In genomic region chr19:887599-887998, GRCh38 we compare ENCODE assay signal across 16 cellular contexts. TPM values are rescaled to one million over a fixed set of nuclear protein-coding genes. Genes with fewer than 3 reads are reported as not detected.
DNase-seq lines count a peak whose midpoint lies in the region; ATAC-seq and TF ChIP-seq lines count a peak whose summit lies in the region.
"Had no signal": no experiment of that assay in that cellular context is flagged by ENCODE, and none has a peak within 500 bp of the region (broad histone marks: within the 10 kb centered on the region; RNA-seq: fewer than 3 reads in every experiment).

No MANE protein-coding gene starts in this region.

- H3K36me3 Mint-ChIP-seq in activated CD8-positive, alpha-beta T cell treated with anti-CD3 and anti-CD28 coated beads for 36 hours (ENCODE audit: low read depth), result no peaks in the 10 kb centered on the region
- peaks cover 19% of the 10 kb centered on the region for H3K36me3 Mint-ChIP-seq in activated CD8-positive, alpha-beta T cell treated with anti-CD3 and anti-CD28 coated beads, Interleukin-2, amount 10 ng/mL, durations not matched to agents 7 days and 5 days (ENCODE audit: low read depth)
- peaks cover 42% of the 10 kb centered on the region for H3K36me3 Mint-ChIP-seq in activated T-helper 17 cell treated with anti-CD3 and anti-CD28 coated beads, Interleukin-2, amount 50 U/mL, for 72 hours (ENCODE audit: low read depth)

- no peaks in the 10 kb centered on the region for H3F3A ChIP-seq in GM23248 (ENCODE audit: insufficient read depth)

- no peak for ATAC-seq in activated CD8-positive, alpha-beta T cell treated with anti-CD3 and anti-CD28 coated beads for 36 hours
- ATAC-seq in activated CD8-positive, alpha-beta T cell treated with anti-CD3 and anti-CD28 coated beads, Interleukin-2, amount 10 ng/mL, durations not matched to agents 7 days and 5 days, result no peak
- ATAC-seq in activated T-helper 17 cell treated with anti-CD3 and anti-CD28 coated beads, Interleukin-2, amount 50 U/mL, for 72 hours (replicated peaks), result no peak
- no peak for ATAC-seq in HG03025 (IDR thresholded peaks at IDR 0.05; ENCODE audit: low FRiP score, unreplicated experiment)
- ATAC-seq: GM12878, GM23338 had no signal

- H3K27ac Mint-ChIP-seq in activated CD8-positive, alpha-beta T cell treated with anti-CD3 and anti-CD28 coated beads for 36 hours, result peak overlapping the region; percentile 42
- no peak overlapping the region for H3K27ac Mint-ChIP-seq in activated CD8-positive, alpha-beta T cell treated with anti-CD3 and anti-CD28 coated beads, Interleukin-2, amount 10 ng/mL, durations not matched to agents 7 days and 5 days
- no peak overlapping the region for H3K27ac Mint-ChIP-seq in activated T-helper 17 cell treated with anti-CD3 and anti-CD28 coated beads, Interleukin-2, amount 50 U/mL, for 72 hours
- H3K27ac Mint-ChIP-seq: GM23338 had no signal

- intact Hi-C loops in activated CD8-positive, alpha-beta T cell treated with anti-CD3 and anti-CD28 coated beads for 36 hours (cut with micrococcal nuclease), result no loop called here

- H3K36me3 ChIP-seq in mesodermal cell (ENCODE audit: control insufficient read depth, insufficient read depth, low read length) (peaks cover 76% of the 10 kb centered on the region), GM23248 (ENCODE audit: low read depth) (no peaks in the 10 kb centered on the region)

- no peak for DNase-seq in activated CD8-positive, alpha-beta T cell treated with anti-CD3 and anti-CD28 coated beads for 36 hours
- DNase-seq in activated CD8-positive, alpha-beta T cell treated with anti-CD3 and anti-CD28 coated beads, Interleukin-2, amount 10 ng/mL, durations not matched to agents 7 days and 5 days, result no peak
- DNase-seq in G401 (ENCODE audit: low spot score), result peak; percentile 34
- no peak for DNase-seq in GM23248
- DNase-seq in DMS53 treated with DMSO at 0.1 percent for 48 hours (lab: John Stamatoyannopoulos, UW; ENCODE audit: unreplicated experiment), result no peak
- DNase-seq: 8988T, AML-193, H7 had no signal

- CTCF ChIA-PET in activated CD8-positive, alpha-beta T cell treated with anti-CD3 and anti-CD28 coated beads for 36 hours (lab: Charles Lee), result no interaction called here
- CTCF ChIA-PET in activated CD8-positive, alpha-beta T cell treated with anti-CD3 and anti-CD28 coated beads, Interleukin-2, amount 10 ng/mL, durations not matched to agents 7 days and 5 days (lab: Charles Lee), result no interaction called here

- H3K4me1 Mint-ChIP-seq in activated CD8-positive, alpha-beta T cell treated with anti-CD3 and anti-CD28 coated beads for 36 hours (ENCODE audit: low read depth), result peaks cover 10% of the 10 kb centered on the region
- H3K4me1 Mint-ChIP-seq in activated CD8-positive, alpha-beta T cell treated with anti-CD3 and anti-CD28 coated beads, Interleukin-2, amount 10 ng/mL, durations not matched to agents 7 days and 5 days (ENCODE audit: low read depth), result peaks cover 22% of the 10 kb centered on the region
- H3K4me1 Mint-ChIP-seq in activated T-helper 17 cell treated with anti-CD3 and anti-CD28 coated beads, Interleukin-2, amount 50 U/mL, for 72 hours, result no peaks in the 10 kb centered on the region
- H3K4me1 Mint-ChIP-seq: GM23338 had no signal

- no peak overlapping the region for H3K9ac ChIP-seq in GM23248
- H3K9ac ChIP-seq: BLaER1 had no signal

- H3K27ac ChIP-seq in mesodermal cell (ENCODE audit: low read depth, low read length, severe bottlenecking), result peak overlapping the region; percentile 16
- H3K27ac ChIP-seq in GM23248, result no peak overlapping the region
- H3K27ac ChIP-seq: BLaER1 had no signal

- H3K4me1 ChIP-seq in mesodermal cell (ENCODE audit: control insufficient read depth, insufficient read depth, low read length, poor library complexity, severe bottlenecking) (peaks cover 4% of the 10 kb centered on the region), GM23248 (ENCODE audit: insufficient read depth) (no peaks in the 10 kb centered on the region)

- no peaks in the 10 kb centered on the region for H4K20me1 ChIP-seq in GM23248 (ENCODE audit: insufficient read depth)

- H3K9me3 ChIP-seq in mesodermal cell (ENCODE audit: control insufficient read depth, low read length) (no peaks in the 10 kb centered on the region), GM23248 (ENCODE audit: low read depth) (no peaks in the 10 kb centered on the region)
- H3K9me3 ChIP-seq: BLaER1 had no signal

- no peaks in the 10 kb centered on the region for H3K9me3 Mint-ChIP-seq in activated CD8-positive, alpha-beta T cell treated with anti-CD3 and anti-CD28 coated beads for 36 hours
- no peaks in the 10 kb centered on the region for H3K9me3 Mint-ChIP-seq in activated CD8-positive, alpha-beta T cell treated with anti-CD3 and anti-CD28 coated beads, Interleukin-2, amount 10 ng/mL, durations not matched to agents 7 days and 5 days (ENCODE audit: insufficient read depth)
- H3K9me3 Mint-ChIP-seq in activated T-helper 17 cell treated with anti-CD3 and anti-CD28 coated beads, Interleukin-2, amount 50 U/mL, for 72 hours, result no peaks in the 10 kb centered on the region
- H3K9me3 Mint-ChIP-seq: GM23338 had no signal

- H3K79me2 ChIP-seq in GM23248 (ENCODE audit: insufficient read depth), result peaks cover 24% of the 10 kb centered on the region

- H3K9me2 ChIP-seq in GM23248 (ENCODE audit: insufficient read depth), result no peaks in the 10 kb centered on the region

- no peak overlapping the region for H3K4me3 Mint-ChIP-seq in activated CD8-positive, alpha-beta T cell treated with anti-CD3 and anti-CD28 coated beads for 36 hours
- H3K4me3 Mint-ChIP-seq in activated CD8-positive, alpha-beta T cell treated with anti-CD3 and anti-CD28 coated beads, Interleukin-2, amount 10 ng/mL, durations not matched to agents 7 days and 5 days, result no peak overlapping the region
- peak overlapping the region; percentile 6 for H3K4me3 Mint-ChIP-seq in activated T-helper 17 cell treated with anti-CD3 and anti-CD28 coated beads, Interleukin-2, amount 50 U/mL, for 72 hours
- H3K4me3 Mint-ChIP-seq: GM23338 had no signal

- in situ Hi-C loops in G401 (cut with HindIII; ENCODE audit: low sequenced_read_pairs), result no loop called here
- in situ Hi-C loops in GM23248 (cut with MboI), result no loop called here

- H3K4me3 ChIP-seq in mesodermal cell (ENCODE audit: extremely low read depth, insufficient read depth, low read length, poor library complexity, severe bottlenecking) (no peak overlapping the region), GM23248 (no peak overlapping the region)
- H3K4me3 ChIP-seq: BLaER1, GM12878, GM23338 had no signal

- POLR2A ChIA-PET in activated CD8-positive, alpha-beta T cell treated with anti-CD3 and anti-CD28 coated beads for 36 hours (lab: Charles Lee), result no interaction called here
- POLR2A ChIA-PET in activated CD8-positive, alpha-beta T cell treated with anti-CD3 and anti-CD28 coated beads, Interleukin-2, amount 10 ng/mL, durations not matched to agents 7 days and 5 days (lab: Charles Lee), result interaction anchor here (0.7 kb wide), 1 partner anchor 21 kb away, joined by 3 read pairs; no protein-coding TSS in a partner anchor

- no peak overlapping the region for H3K4me2 ChIP-seq in GM23248 (ENCODE audit: unreplicated experiment)
- H3K4me2 ChIP-seq: BLaER1, GM23338 had no signal

- no peak overlapping the region for H2AFZ ChIP-seq in GM23248
- H2AFZ ChIP-seq: GM23338 had no signal

- 91 to 94% methylated on average over 10 of the region's 10 CpGs for WGBS in mesodermal cell (ENCODE audit: insufficient coverage in 2 of 2), 2 experiments
- WGBS in GM23248 (ENCODE audit: low coverage in 1 of 2, low lambda C conversion rate in 2 of 2, missing lambda C conversion rate in 2 of 2), 2 experiments, result 91 to 94% methylated on average over 10 of the region's 10 CpGs

- H3K27me3 Mint-ChIP-seq in activated CD8-positive, alpha-beta T cell treated with anti-CD3 and anti-CD28 coated beads for 36 hours, result no peaks in the 10 kb centered on the region
- H3K27me3 Mint-ChIP-seq in activated CD8-positive, alpha-beta T cell treated with anti-CD3 and anti-CD28 coated beads, Interleukin-2, amount 10 ng/mL, durations not matched to agents 7 days and 5 days (ENCODE audit: low read depth), result no peaks in the 10 kb centered on the region
- no peaks in the 10 kb centered on the region for H3K27me3 Mint-ChIP-seq in activated T-helper 17 cell treated with anti-CD3 and anti-CD28 coated beads, Interleukin-2, amount 50 U/mL, for 72 hours

- no peaks in the 10 kb centered on the region for H3K27me3 ChIP-seq in GM23248 (replicated peaks; ENCODE audit: insufficient read depth)
- H3K27me3 ChIP-seq: BLaER1 had no signal

- no peak for TF ChIP-seq CTCF in activated CD8-positive, alpha-beta T cell treated with anti-CD3 and anti-CD28 coated beads for 36 hours (IDR thresholded peaks at IDR 0.05)

RNA-seq across cellular contexts. Expression of gene MED16, which starts 5.4 kb away (rescaled TPM):
- total RNA-seq in activated CD8-positive, alpha-beta T cell treated with anti-CD3 and anti-CD28 coated beads for 36 hours, result 10 to 100 TPM; 37.6 to 37.8 TPM
- 10 to 100 TPM; 55.9 to 60.4 TPM for total RNA-seq in activated CD8-positive, alpha-beta T cell treated with anti-CD3 and anti-CD28 coated beads, Interleukin-2, amount 10 ng/mL, durations not matched to agents 7 days and 5 days
- total RNA-seq in G401 (2014; rRNA removed; shearing (Covaris generic)), result 51.0 and 58.7 TPM in 2 replicates
- total RNA-seq in activated T-helper 17 cell treated with anti-CD3 and anti-CD28 coated beads, Interleukin-2, amount 50 U/mL, for 72 hours, result 10 to 100 TPM; 60.4 to 64.1 TPM
- polyA plus RNA-seq in mesodermal cell (2013, experiment 1 of 2), result 69.1 TPM
- 50.7 TPM for polyA plus RNA-seq in mesodermal cell (2013, experiment 2 of 2)
- total RNA-seq in GM23248 (2014; rRNA removed; shearing (Covaris generic)), result 20.9 and 26.6 TPM in 2 replicates
- polyA plus RNA-seq in GM23248 (2016; fragmentation: Nextera tagmentation; extraction: Ambion mirVana), result 66.5 and 66.9 TPM in 2 replicates

RNA-seq across cellular contexts. Expression of gene RNU6-9, which starts 5.7 kb away (rescaled TPM):
- total RNA-seq in activated CD8-positive, alpha-beta T cell treated with anti-CD3 and anti-CD28 coated beads for 36 hours, result not detected
- not detected for total RNA-seq in activated CD8-positive, alpha-beta T cell treated with anti-CD3 and anti-CD28 coated beads, Interleukin-2, amount 10 ng/mL, durations not matched to agents 7 days and 5 days
- not detected in 2 replicates for total RNA-seq in G401 (2014; rRNA removed; shearing (Covaris generic))
- not detected for total RNA-seq in activated T-helper 17 cell treated with anti-CD3 and anti-CD28 coated beads, Interleukin-2, amount 50 U/mL, for 72 hours
- under 0.01 TPM for polyA plus RNA-seq in mesodermal cell (2013, experiment 1 of 2)
- polyA plus RNA-seq in mesodermal cell (2013, experiment 2 of 2), result under 0.01 TPM
- not detected in 2 replicates for total RNA-seq in GM23248 (2014; rRNA removed; shearing (Covaris generic))
- not detected in 2 replicates for polyA plus RNA-seq in GM23248 (2016; fragmentation: Nextera tagmentation; extraction: Ambion mirVana)
- total RNA-seq: Daoy, GM12878, GM23338, H7 had no signal
- polyA plus RNA-seq: GM12878, GM23338, HepG2 had no signal

RNA-seq across cellular contexts. Expression of gene R3HDM4, which starts 25.4 kb away (rescaled TPM):
- total RNA-seq in activated CD8-positive, alpha-beta T cell treated with anti-CD3 and anti-CD28 coated beads for 36 hours, result 10 to 100 TPM; 58.4 to 61.5 TPM
- total RNA-seq in activated CD8-positive, alpha-beta T cell treated with anti-CD3 and anti-CD28 coated beads, Interleukin-2, amount 10 ng/mL, durations not matched to agents 7 days and 5 days, result 10 to 100 TPM; 75.9 to 76.7 TPM
- 12.7 and 13.9 TPM in 2 replicates for total RNA-seq in G401 (2014; rRNA removed; shearing (Covaris generic))
- 10 to 100 TPM; 78.5 to 79.3 TPM for total RNA-seq in activated T-helper 17 cell treated with anti-CD3 and anti-CD28 coated beads, Interleukin-2, amount 50 U/mL, for 72 hours
- 62.6 TPM for polyA plus RNA-seq in mesodermal cell (2013, experiment 1 of 2)
- polyA plus RNA-seq in mesodermal cell (2013, experiment 2 of 2), result 47.1 TPM
- 41.6 and 50.9 TPM in 2 replicates for total RNA-seq in GM23248 (2014; rRNA removed; shearing (Covaris generic))
- 52.7 and 58.1 TPM in 2 replicates for polyA plus RNA-seq in GM23248 (2016; fragmentation: Nextera tagmentation; extraction: Ambion mirVana)

RNA-seq across cellular contexts. Expression of gene CFD, which starts 28.1 kb away (rescaled TPM):
- 1 to 10 TPM in 1 of 2 experiments, under 1 TPM in 1; 0.60 to 1.4 TPM for total RNA-seq in activated CD8-positive, alpha-beta T cell treated with anti-CD3 and anti-CD28 coated beads for 36 hours
- 1 to 10 TPM; 2.1 to 2.2 TPM for total RNA-seq in activated CD8-positive, alpha-beta T cell treated with anti-CD3 and anti-CD28 coated beads, Interleukin-2, amount 10 ng/mL, durations not matched to agents 7 days and 5 days
- 3.6 and 6.1 TPM in 2 replicates for total RNA-seq in G401 (2014; rRNA removed; shearing (Covaris generic))
- total RNA-seq in activated T-helper 17 cell treated with anti-CD3 and anti-CD28 coated beads, Interleukin-2, amount 50 U/mL, for 72 hours, result under 1 TPM; 0.40 to 0.89 TPM
- not detected for polyA plus RNA-seq in mesodermal cell (2013, experiment 1 of 2)
- polyA plus RNA-seq in mesodermal cell (2013, experiment 2 of 2), result 0.35 TPM
- 3.2 and 5.7 TPM in 2 replicates for total RNA-seq in GM23248 (2014; rRNA removed; shearing (Covaris generic))
- polyA plus RNA-seq in GM23248 (2016; fragmentation: Nextera tagmentation; extraction: Ambion mirVana), result 4.9 and 5.2 TPM in 2 replicates

RNA-seq across cellular contexts. Expression of gene KISS1R, which starts 29.5 kb away (rescaled TPM):
- 10 to 100 TPM; 14.0 to 15.5 TPM for total RNA-seq in activated CD8-positive, alpha-beta T cell treated with anti-CD3 and anti-CD28 coated beads for 36 hours
- 1 to 10 TPM in 1 of 2 experiments, under 1 TPM in 1; 0.55 to 1.1 TPM for total RNA-seq in activated CD8-positive, alpha-beta T cell treated with anti-CD3 and anti-CD28 coated beads, Interleukin-2, amount 10 ng/mL, durations not matched to agents 7 days and 5 days
- 1.8 and 1.9 TPM in 2 replicates for total RNA-seq in G401 (2014; rRNA removed; shearing (Covaris generic))
- total RNA-seq in activated T-helper 17 cell treated with anti-CD3 and anti-CD28 coated beads, Interleukin-2, amount 50 U/mL, for 72 hours, result 10 to 100 TPM; 17.5 to 53.1 TPM
- polyA plus RNA-seq in mesodermal cell (2013, experiment 1 of 2), result not detected
- not detected for polyA plus RNA-seq in mesodermal cell (2013, experiment 2 of 2)
- total RNA-seq in GM23248 (2014; rRNA removed; shearing (Covaris generic)), result not detected in 2 replicates
- not detected in 2 replicates for polyA plus RNA-seq in GM23248 (2016; fragmentation: Nextera tagmentation; extraction: Ambion mirVana)
- total RNA-seq: Daoy had no signal
